In genomic region chr2:25041307-25041927, GRCh38 we compare ENCODE assay signal across 8 cellular contexts. TPM values are rescaled to one million over a fixed set of nuclear protein-coding genes. Genes with fewer than 3 reads are reported as not detected.
DNase-seq lines count a peak whose midpoint lies in the region; ATAC-seq and TF ChIP-seq lines count a peak whose summit lies in the region.

No MANE protein-coding gene starts in this region.

- H3K4me1 ChIP-seq in Caco-2 (peaks cover 5% of the 10 kb centered on the region; the same call in 1 of the 2 replicates), endodermal cell (ENCODE audit: control insufficient read depth, insufficient read depth, low read length) (no peaks in the 10 kb centered on the region)

- no peak overlapping the region for H3K27ac ChIP-seq in endodermal cell (ENCODE audit: low read depth, low read length)
- peak overlapping the region; percentile 74 for H3K27ac ChIP-seq in substantia nigra (ENCODE audit: low read depth, low read length, poor library complexity, severe bottlenecking)

- 3 to 9% methylated on average over 13 to 28 of the region's 28 CpGs for WGBS in endodermal cell (ENCODE audit: insufficient coverage in 1 of 2, insufficient read length in 1 of 2), 2 experiments

- H3K4me3 Mint-ChIP-seq in Caco-2 (ENCODE audit: unreplicated experiment): peak overlapping the region; percentile 82
- peak overlapping the region; percentile 78 for H3K4me3 Mint-ChIP-seq in endodermal cell
- peak overlapping the region; percentile 78 for H3K4me3 Mint-ChIP-seq in memory B cell

- H3K9me3 Mint-ChIP-seq in Caco-2 (ENCODE audit: unreplicated experiment) (no peaks in the 10 kb centered on the region), endodermal cell (no peaks in the 10 kb centered on the region), memory B cell (no peaks in the 10 kb centered on the region)

- H3K4me3 ChIP-seq in Caco-2 (ENCODE audit: low read depth, low read length): peak overlapping the region; percentile 61
- H3K4me3 ChIP-seq in H7 (ENCODE audit: insufficient read depth, low read depth, low read length): peak overlapping the region; percentile 45
- peak overlapping the region; percentile 31 for H3K4me3 ChIP-seq in WI38 (ENCODE audit: low read depth, low read length)
- peak overlapping the region; percentile 85 for H3K4me3 ChIP-seq in endodermal cell (ENCODE audit: low read length)

- peak; percentile 13 for ATAC-seq in memory B cell (ENCODE audit: low read depth)

- DNase-seq in Caco-2: peak; percentile 85 to 87
- peak; percentile 85 for DNase-seq in H7
- DNase-seq in NCI-H1694 (lab: John Stamatoyannopoulos, UW): peak; percentile 64
- DNase-seq in endodermal cell: peak; percentile 91
- DNase-seq in memory B cell (ENCODE audit: low spot score in 2 of 2): no peak
- DNase-seq in substantia nigra (lab: John Stamatoyannopoulos, UW): peak in 25 of 49 donors; percentile 32 to 90 (median 59)
- DNase-seq in cortex of kidney (lab: John Stamatoyannopoulos, UW): no peak

- H3K4me1 Mint-ChIP-seq in Caco-2 (ENCODE audit: low read depth, unreplicated experiment) (peaks cover 13% of the 10 kb centered on the region), endodermal cell (peaks cover 15% of the 10 kb centered on the region), memory B cell (peaks cover 21% of the 10 kb centered on the region)

- H3K9me3 ChIP-seq in Caco-2: no peaks in the 10 kb centered on the region
- H3K9me3 ChIP-seq in endodermal cell (ENCODE audit: control insufficient read depth, low read length): no peaks in the 10 kb centered on the region

- H3K36me3 ChIP-seq in Caco-2 (ENCODE audit: control insufficient read depth, insufficient read depth, low read length): no peaks in the 10 kb centered on the region
- H3K36me3 ChIP-seq in H7 (replicated peaks; ENCODE audit: control insufficient read depth, insufficient read depth, low read length): no peaks in the 10 kb centered on the region
- no peaks in the 10 kb centered on the region for H3K36me3 ChIP-seq in endodermal cell (ENCODE audit: control insufficient read depth, insufficient read depth, low read length)

- H3K36me3 Mint-ChIP-seq in Caco-2 (ENCODE audit: insufficient read depth, unreplicated experiment) (no peaks in the 10 kb centered on the region), endodermal cell (ENCODE audit: low read depth) (peaks cover 2% of the 10 kb centered on the region), memory B cell (no peaks in the 10 kb centered on the region)

- H3K27ac Mint-ChIP-seq in Caco-2 (ENCODE audit: unreplicated experiment) (peak overlapping the region; percentile 11), endodermal cell (no peak overlapping the region), memory B cell (no peak overlapping the region)

- intact Hi-C loops in Caco-2 (cut with micrococcal nuclease; ENCODE audit: unreplicated experiment): loop anchor here (1.0 to 10.0 kb wide), 3 partner anchors 34 to 153 kb away; no protein-coding TSS in a partner anchor

- BruUV-seq in Caco-2 (replicated peaks; lab: Mats Ljungman, UMichigan): no TSS peak

- H3K27me3 Mint-ChIP-seq in Caco-2 (ENCODE audit: insufficient read depth, unreplicated experiment) (no peaks in the 10 kb centered on the region), endodermal cell (ENCODE audit: insufficient read depth) (peaks cover 58% of the 10 kb centered on the region), memory B cell (peaks cover 15% of the 10 kb centered on the region)

- CTCF ChIA-PET in Caco-2 (lab: Charles Lee): interaction anchor here (0.6 to 1.6 kb wide), 13 partner anchors 15 to 546 kb away, joined by 3 to 26 read pairs (median 4); partner anchors contain the start of genes CENPO and PTRHD1

- H3K9ac ChIP-seq in endodermal cell (ENCODE audit: extremely low read depth, low read length, poor library complexity, severe bottlenecking): no peak overlapping the region

- H3K27me3 ChIP-seq in Caco-2 (replicated peaks; ENCODE audit: control insufficient read depth, insufficient read depth, low read length): no peaks in the 10 kb centered on the region
- H3K27me3 ChIP-seq in H7 (ENCODE audit: control insufficient read depth, insufficient read depth, low read length): peaks cover 20% of the 10 kb centered on the region
- H3K27me3 ChIP-seq in endodermal cell (ENCODE audit: control insufficient read depth, insufficient read depth, low read length, poor library complexity, severe bottlenecking): peaks cover 32% of the 10 kb centered on the region

- POLR2A ChIA-PET in Caco-2 (lab: Charles Lee): interaction anchor here (0.5 to 1.0 kb wide), 11 partner anchors 9 to 1304 kb away, joined by 3 to 16 read pairs (median 5); no protein-coding TSS in a partner anchor

- TF ChIP-seq CTCF in Caco-2 (IDR thresholded peaks at IDR 0.05; ENCODE audit: insufficient read depth in 1 of 2, low read depth in 1 of 2, low read length in 1 of 2, severe bottlenecking in 1 of 2, unreplicated experiment in 1 of 2): peak; percentile 46 to 47
- peak; percentile 17; the same call in 1 of the 2 replicates for TF ChIP-seq CTCF in WI38 (IDR thresholded peaks at IDR 0.05; ENCODE audit: low read depth, low read length)
- peak; percentile 66 for TF ChIP-seq CTCF in endodermal cell (conservative IDR thresholded peaks at IDR 0.05)

RNA-seq across cellular contexts. Expression of gene EFR3B, which starts 0.5 kb away (rescaled TPM):
- total RNA-seq in Caco-2 (2022): 14.5 and 19.1 TPM in 2 replicates
- 3.3 and 3.4 TPM in 2 replicates for total RNA-seq in H7 (2014; rRNA removed; shearing (Covaris generic))
- total RNA-seq in endodermal cell: 10 to 100 TPM; 11.0 to 11.8 TPM
- 18.8 TPM for polyA plus RNA-seq in endodermal cell (2013, experiment 1 of 2)
- polyA plus RNA-seq in endodermal cell (2013, experiment 2 of 2): 20.9 TPM

Comparison
In these comparisons a context has a peak if more than half of its experiments do, and no peak if none do; other contexts are left out.
1. DNase-seq: peak in Caco-2 (2 of 2), H7 (single experiment), NCI-H1694 (single experiment), endodermal cell (single experiment) and substantia nigra (25 of 49); none in memory B cell (0 of 2) and cortex of kidney (single experiment).
2. H3K4me3 ChIP-seq: peak in every context shown above with its lines; median percentile 85 in endodermal cell; 61 in Caco-2; 45 in H7; 31 in WI38.
3. Peak in every context shown above with its lines, with median percentiles within 50 percentile points of each other: H3K4me3 Mint-ChIP-seq and CTCF ChIP-seq.